26 cellular contexts compared by ENCODE assay signal in genomic region chr11:44857490-44857889, GRCh38.
A peak's percentile ranks its signal among the peaks of the same experiment; 100 is the strongest.
DNase-seq lines count a peak whose midpoint lies in the region; ATAC-seq, FAIRE-seq and TF ChIP-seq lines count a peak whose summit lies in the region.
"Had no signal": no experiment of that assay in that cellular context is flagged by ENCODE, and none has a peak within 500 bp of the region (broad histone marks: within the 10 kb centered on the region; RNA-seq: fewer than 3 reads in every experiment).

No MANE protein-coding gene starts in this region.

- H3K4me3 Mint-ChIP-seq in activated naive CD4-positive, alpha-beta T cell treated with anti-CD3 and anti-CD28 coated beads, Interleukin-2, amount 10 ng/mL, durations not matched to agents 7 days and 5 days, result no peak overlapping the region
- H3K4me3 Mint-ChIP-seq: dendritic cell treated with granulocyte-macrophage colony-stimulating factor and Interleukin-4, amounts not matched to agents 40 ng/mL and 50 ng/mL, for 4 days; mesothelial cell of epicardium; nephron; WTC11 had no signal

- CTCF ChIA-PET in SK-N-SH (lab: Yijun Ruan, JAX), result interaction anchor here (0.7 to 2.3 kb wide), 9 partner anchors 11 to 224 kb away, joined by 3 to 9 read pairs (median 3); no protein-coding TSS in a partner anchor
- CTCF ChIA-PET in activated naive CD4-positive, alpha-beta T cell treated with anti-CD3 and anti-CD28 coated beads, Interleukin-2, amount 10 ng/mL, durations not matched to agents 7 days and 5 days (lab: Charles Lee), result interaction anchor here (0.9 kb wide), 1 partner anchor 10 kb away, joined by 3 read pairs; no protein-coding TSS in a partner anchor

- H3K4me1 Mint-ChIP-seq in activated naive CD4-positive, alpha-beta T cell treated with anti-CD3 and anti-CD28 coated beads, Interleukin-2, amount 10 ng/mL, durations not matched to agents 7 days and 5 days, result peaks cover 19% of the 10 kb centered on the region

- no peaks in the 10 kb centered on the region for H3K9me3 Mint-ChIP-seq in activated naive CD4-positive, alpha-beta T cell treated with anti-CD3 and anti-CD28 coated beads, Interleukin-2, amount 10 ng/mL, durations not matched to agents 7 days and 5 days
- H3K9me3 Mint-ChIP-seq: activated naive CD4-positive, alpha-beta T cell treated with anti-CD3 and anti-CD28 coated beads, Interleukin-2, amount 50 U/mL, for 72 hours; dendritic cell treated with granulocyte-macrophage colony-stimulating factor and Interleukin-4, amounts not matched to agents 40 ng/mL and 50 ng/mL, for 4 days; mesothelial cell of epicardium; nephron; WTC11 had no signal

- no peak overlapping the region for H3K4me2 ChIP-seq in SK-N-SH

- H3K27me3 ChIP-seq in SK-N-SH (ENCODE audit: insufficient read depth), result no peaks in the 10 kb centered on the region
- H3K27me3 ChIP-seq: upper lobe of left lung had no signal

- H3K9ac ChIP-seq in SK-N-SH, result no peak overlapping the region

- H4K20me1 ChIP-seq in SK-N-SH (ENCODE audit: insufficient read depth), result no peaks in the 10 kb centered on the region

- no peak for TF ChIP-seq CTCF in SK-N-SH (IDR thresholded peaks at IDR 0.05)

- WGBS in SK-N-SH (ENCODE audit: low lambda C conversion rate), result 82% methylated on average over 5 of the region's 7 CpGs

- ATAC-seq in SK-N-SH treated with all-trans-retinoic acid at 6 μM for 48 hours, result no peak
- ATAC-seq in left cardiac atrium, result peak; percentile 31 to 64
- no peak for ATAC-seq in GM18861 (IDR thresholded peaks at IDR 0.05; ENCODE audit: unreplicated experiment)
- ATAC-seq: activated naive CD4-positive, alpha-beta T cell treated with anti-CD3 and anti-CD28 coated beads, Interleukin-2, amount 50 U/mL, for 72 hours; left colon; WTC11 had no signal

- H3K27ac Mint-ChIP-seq in activated naive CD4-positive, alpha-beta T cell treated with anti-CD3 and anti-CD28 coated beads, Interleukin-2, amount 10 ng/mL, durations not matched to agents 7 days and 5 days, result no peak overlapping the region
- H3K27ac Mint-ChIP-seq: activated naive CD4-positive, alpha-beta T cell treated with anti-CD3 and anti-CD28 coated beads, Interleukin-2, amount 50 U/mL, for 72 hours; dendritic cell treated with granulocyte-macrophage colony-stimulating factor and Interleukin-4, amounts not matched to agents 40 ng/mL and 50 ng/mL, for 4 days; mesothelial cell of epicardium had no signal

- intact Hi-C loops in left cardiac atrium (cut with DNase I), result loop anchor here in 1 of 2 donors (5.0 kb wide), 1 partner anchor 95 kb away; no protein-coding TSS in a partner anchor

- H3K9me2 ChIP-seq in SK-N-SH, result no peaks in the 10 kb centered on the region

- H3K4me3 ChIP-seq in SK-N-SH (ENCODE audit: low read depth in 2 of 2, low read length in 1 of 2), result no peak overlapping the region
- H3K4me3 ChIP-seq: upper lobe of left lung had no signal

- peak overlapping the region in 1 of 2 experiments; percentile 84; a peak in 2 of 4 replicates for H3K27ac ChIP-seq in SK-N-SH (ENCODE audit: low read depth in 2 of 2, low read length in 1 of 2)
- H3K27ac ChIP-seq: 22Rv1, upper lobe of left lung had no signal

- no peak overlapping the region for H2AFZ ChIP-seq in SK-N-SH (ENCODE audit: low read depth)

- POLR2A ChIA-PET in SK-N-SH (lab: Yijun Ruan, JAX), result interaction anchor here (0.5 to 1.3 kb wide), 5 partner anchors 11 to 230 kb away, joined by 3 to 4 read pairs (median 4); no protein-coding TSS in a partner anchor

- peaks cover 14 to 49% of the 10 kb centered on the region in 2 experiments for H3K4me1 ChIP-seq in SK-N-SH (ENCODE audit: control insufficient read depth in 1 of 2, insufficient read depth in 2 of 2, low read depth in 1 of 2, low read length in 1 of 2)

- TF ChIP-seq EP300 in SK-N-SH (IDR thresholded peaks at IDR 0.05; ENCODE audit: borderline replicate concordance in 1 of 2, low read depth in 1 of 2, low read length in 1 of 2), result 0 out of 4 replicates have a peak, but pooled peaks of 1 of the 2 experiments have one; percentile 27

- no peaks in the 10 kb centered on the region for H3K36me3 ChIP-seq in SK-N-SH (replicated peaks in 1 of 2; ENCODE audit: control insufficient read depth in 1 of 2, insufficient read depth in 2 of 2, low read length in 1 of 2)
- H3K36me3 ChIP-seq: upper lobe of left lung had no signal

- 0 out of 2 replicates have a peak, but pooled peaks have one; percentile 9 for TF ChIP-seq RAD21 in SK-N-SH (IDR thresholded peaks at IDR 0.05; ENCODE audit: low read length)

- H3K36me3 Mint-ChIP-seq in activated naive CD4-positive, alpha-beta T cell treated with anti-CD3 and anti-CD28 coated beads, Interleukin-2, amount 10 ng/mL, durations not matched to agents 7 days and 5 days, result peaks cover 15% of the 10 kb centered on the region
- H3K36me3 Mint-ChIP-seq: mesothelial cell of epicardium had no signal

- peaks cover 46% of the 10 kb centered on the region for H3K27me3 Mint-ChIP-seq in activated naive CD4-positive, alpha-beta T cell treated with anti-CD3 and anti-CD28 coated beads, Interleukin-2, amount 10 ng/mL, durations not matched to agents 7 days and 5 days

- FAIRE-seq in urothelium cell line (lab: Jason Lieb, UNC), result peak; percentile 13
- FAIRE-seq: endothelial cell of umbilical vein, G401.6, H54 had no signal

- no peaks in the 10 kb centered on the region for H3K9me3 ChIP-seq in SK-N-SH
- H3K9me3 ChIP-seq: upper lobe of left lung had no signal

- peaks cover 9% of the 10 kb centered on the region for H3F3A ChIP-seq in SK-N-SH (replicated peaks; ENCODE audit: insufficient read depth)

- DNase-seq in SK-N-SH, result peak; percentile 69
- DNase-seq in left cardiac atrium, result peak; percentile 68
- DNase-seq in myocyte (ENCODE audit: low read depth), result peak; percentile 87
- DNase-seq in urothelium cell line (ENCODE audit: low spot score), result no peak
- DNase-seq in NCI-H2107 treated with DMSO at 0.1 percent for 48 hours (lab: John Stamatoyannopoulos, UW; ENCODE audit: unreplicated experiment), result no peak
- no peak for DNase-seq in activated naive CD4-positive, alpha-beta T cell treated with anti-CD3 and anti-CD28 coated beads, Interleukin-2, amount 10 ng/mL, durations not matched to agents 7 days and 5 days
- DNase-seq: activated CD4-positive, alpha-beta T cell treated with anti-CD3 and anti-CD28 coated beads, Interleukin-2, amount 50 U/mL, for 1 hour; anterior cingulate cortex; glutamatergic neuron; NCI-H1694; stimulated activated CD8-positive, alpha-beta memory T cell treated with anti-CD3 and anti-CD28 coated beads, Interleukin-4, amount 100 ng/mL, for 48 hours; SW 1271; T1000 had no signal

- H3K79me2 ChIP-seq in SK-N-SH (ENCODE audit: insufficient read depth), result no peaks in the 10 kb centered on the region

TF ChIP-seq in SK-N-SH, 30 proteins besides CTCF, POLR2A, EP300 and RAD21:
- TF ChIP-seq MXI1 (IDR thresholded peaks at IDR 0.05; ENCODE audit: low read depth, low read length) (peak; percentile 30; the same call in 1 of the 2 replicates), MEF2A (IDR thresholded peaks at IDR 0.05; ENCODE audit: borderline replicate concordance, low read depth) (no peak)

TF ChIP-seq in SK-N-SH treated with all-trans-retinoic acid at 6 μM for 48 hours, 23 proteins besides CTCF, POLR2A, EP300 and RAD21 (continues in another document):
- no peak for TF ChIP-seq CREB5 (CRISPR knock-in tag; IDR thresholded peaks at IDR 0.05; ENCODE audit: low read depth)
- no peak for TF ChIP-seq TCF4 (CRISPR knock-in tag; IDR thresholded peaks at IDR 0.05; ENCODE audit: borderline replicate concordance)
- no peak for TF ChIP-seq PPARA (CRISPR knock-in tag; IDR thresholded peaks at IDR 0.05; ENCODE audit: borderline replicate concordance)
- no peak for TF ChIP-seq ZFP30 (CRISPR knock-in tag; IDR thresholded peaks at IDR 0.05)
- TF ChIP-seq TOX (CRISPR knock-in tag; IDR thresholded peaks at IDR 0.05; ENCODE audit: borderline replicate concordance), result no peak
- TF ChIP-seq ZNF565 (CRISPR knock-in tag; conservative IDR thresholded peaks at IDR 0.05; ENCODE audit: low read depth), result no peak
- TF ChIP-seq SNAI2 (CRISPR knock-in tag; IDR thresholded peaks at IDR 0.05), result no peak
- no peak for TF ChIP-seq ZNF8 (CRISPR knock-in tag; IDR thresholded peaks at IDR 0.05)
- TF ChIP-seq ZC3H10 (CRISPR knock-in tag; IDR thresholded peaks at IDR 0.05), result no peak
- TF ChIP-seq, protein P1, sequence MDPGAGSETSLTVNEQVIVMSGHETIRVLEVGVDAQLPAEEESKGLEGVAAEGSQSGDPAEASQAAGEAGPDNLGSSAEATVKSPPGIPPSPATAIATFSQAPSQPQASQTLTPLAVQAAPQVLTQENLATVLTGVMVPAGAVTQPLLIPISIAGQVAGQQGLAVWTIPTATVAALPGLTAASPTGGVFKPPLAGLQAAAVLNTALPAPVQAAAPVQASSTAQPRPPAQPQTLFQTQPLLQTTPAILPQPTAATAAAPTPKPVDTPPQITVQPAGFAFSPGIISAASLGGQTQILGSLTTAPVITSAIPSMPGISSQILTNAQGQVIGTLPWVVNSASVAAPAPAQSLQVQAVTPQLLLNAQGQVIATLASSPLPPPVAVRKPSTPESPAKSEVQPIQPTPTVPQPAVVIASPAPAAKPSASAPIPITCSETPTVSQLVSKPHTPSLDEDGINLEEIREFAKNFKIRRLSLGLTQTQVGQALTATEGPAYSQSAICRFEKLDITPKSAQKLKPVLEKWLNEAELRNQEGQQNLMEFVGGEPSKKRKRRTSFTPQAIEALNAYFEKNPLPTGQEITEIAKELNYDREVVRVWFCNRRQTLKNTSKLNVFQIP (CRISPR knock-in tag; IDR thresholded peaks at IDR 0.05; ENCODE audit: borderline replicate concordance, low read depth), result no peak
- no peak for TF ChIP-seq BACH2 (CRISPR knock-in tag; IDR thresholded peaks at IDR 0.05; ENCODE audit: borderline replicate concordance)

Comparison
In these comparisons a context has a peak if more than half of its experiments do, and no peak if none do; other contexts are left out.
1. DNase-seq: peak in SK-N-SH (single experiment), left cardiac atrium (single experiment) and myocyte (single experiment); none in urothelium cell line (single experiment), NCI-H2107 treated with DMSO at 0.1 percent for 48 hours (single experiment) and activated naive CD4-positive, alpha-beta T cell treated with anti-CD3 and anti-CD28 coated beads, Interleukin-2, amount 10 ng/mL, durations not matched to agents 7 days and 5 days (single experiment).
2. ATAC-seq: peak in left cardiac atrium (2 of 2); none in SK-N-SH treated with all-trans-retinoic acid at 6 μM for 48 hours (single experiment) and GM18861 (single experiment).